10 cellular contexts compared by ENCODE assay signal in genomic region chr2:96642564-96643350, GRCh38. TPM values are rescaled to one million over a fixed set of nuclear protein-coding genes. Genes with fewer than 3 reads are reported as not detected.
A peak's percentile ranks its signal among the peaks of the same experiment; 100 is the strongest.
DNase-seq lines count a peak whose midpoint lies in the region; FAIRE-seq and TF ChIP-seq lines count a peak whose summit lies in the region.
"Had no signal": no experiment of that assay in that cellular context is flagged by ENCODE, and none has a peak within 500 bp of the region (broad histone marks: within the 10 kb centered on the region; RNA-seq: fewer than 3 reads in every experiment).

TSS of gene FER1L5 (plus strand) at chr2:96642764. CDS start at chr2:96642837, 73 bp downstream.

- H2AFZ ChIP-seq in astrocyte (ENCODE audit: low read depth, low read length) = peak within 1 kb of the TSS; percentile 93

- H3K79me2 ChIP-seq in astrocyte (ENCODE audit: insufficient read depth, low read length) = peaks cover under 1% of the 10 kb centered on the region

- FAIRE-seq in astrocyte (lab: Jason Lieb, UNC) = no peak
- FAIRE-seq: A549 had no signal

- H3K27me3 ChIP-seq in astrocyte (ENCODE audit: insufficient read depth, low read length) (no peaks in the 10 kb centered on the region), iPS-15b (ENCODE audit: control insufficient read depth, insufficient read depth, low read length) (no peaks in the 10 kb centered on the region)

- H3K9me3 ChIP-seq in astrocyte (ENCODE audit: insufficient read depth, low read depth, low read length) (no peaks in the 10 kb centered on the region), iPS-15b (ENCODE audit: control insufficient read depth, insufficient read depth, low read length) (no peaks in the 10 kb centered on the region)
- H3K9me3 ChIP-seq: A549 had no signal

- peak; percentile 19 for DNase-seq in DMS79 treated with DMSO at 0.1 percent for 48 hours (lab: John Stamatoyannopoulos, UW)
- DNase-seq in DMS79 (lab: John Stamatoyannopoulos, UW) = no peak
- DNase-seq in astrocyte (ENCODE audit: low read depth) = peak; percentile 64
- DNase-seq in smooth muscle cell of the brain vasculature (ENCODE audit: low read depth, low spot score) = peak; percentile 26
- no peak for DNase-seq in SW 1271 (lab: John Stamatoyannopoulos, UW)
- no peak for DNase-seq in GM19238 (ENCODE audit: insufficient read length, low spot score)
- DNase-seq in COLO829 (ENCODE audit: low spot score) = no peak
- DNase-seq: NCI-H2029 treated with DMSO at 0.1 percent for 48 hours had no signal

- no peaks in the 10 kb centered on the region for H3K36me3 ChIP-seq in astrocyte (ENCODE audit: insufficient read depth, low read length)
- no peaks in the 10 kb centered on the region for H3K36me3 ChIP-seq in iPS-15b (ENCODE audit: control insufficient read depth, insufficient read depth, low read length)

- H3K27me3 Mint-ChIP-seq in astrocyte (ENCODE audit: low read depth, unreplicated experiment) = no peaks in the 10 kb centered on the region

- H3K4me3 Mint-ChIP-seq in astrocyte (ENCODE audit: unreplicated experiment) = peak within 1 kb of the TSS; percentile 67

- H3K9me3 Mint-ChIP-seq in astrocyte (ENCODE audit: unreplicated experiment) = peaks cover 4% of the 10 kb centered on the region

- H3K4me2 ChIP-seq in astrocyte (ENCODE audit: low read length) = peak within 1 kb of the TSS; percentile 91
- H3K4me2 ChIP-seq: A549 had no signal

- no peak for TF ChIP-seq CTCF in astrocyte (IDR thresholded peaks at IDR 0.05; ENCODE audit: insufficient read depth, low read depth, low read length)

- H3K4me1 Mint-ChIP-seq in astrocyte (ENCODE audit: low read depth, unreplicated experiment) = no peaks in the 10 kb centered on the region

- peak within 1 kb of the TSS; percentile 36 for H3K27ac ChIP-seq in astrocyte (ENCODE audit: low read depth, low read length)

- no peaks in the 10 kb centered on the region for H3K36me3 Mint-ChIP-seq in astrocyte (ENCODE audit: low read depth, unreplicated experiment)

- H3K9ac ChIP-seq in astrocyte (ENCODE audit: low read length) (peak within 1 kb of the TSS; percentile 69), iPS-15b (ENCODE audit: low read depth, low read length) (peak within 1 kb of the TSS; percentile 74)

- H4K20me1 ChIP-seq in astrocyte (ENCODE audit: insufficient read depth, low read length) = no peaks in the 10 kb centered on the region

- H3K4me1 ChIP-seq in astrocyte (ENCODE audit: insufficient read depth, low read length) (peaks cover 7% of the 10 kb centered on the region), iPS-15b (ENCODE audit: control insufficient read depth, insufficient read depth, low read length) (no peaks in the 10 kb centered on the region)

- H3K4me3 ChIP-seq in astrocyte (ENCODE audit: insufficient read depth, low read depth, low read length) (peak within 1 kb of the TSS; percentile 60), iPS-15b (ENCODE audit: low read depth, low read length) (peak within 1 kb of the TSS; percentile 48)
- H3K4me3 ChIP-seq: A549 had no signal

- H3K27ac Mint-ChIP-seq in astrocyte (ENCODE audit: unreplicated experiment) = no peak within 1 kb of the TSS

RNA-seq across cellular contexts. Expression of gene FER1L5, which starts in this region (rescaled TPM):
- 0.16 and 0.19 TPM in 2 replicates for total RNA-seq in astrocyte

Comparison
In these comparisons a context has a peak if more than half of its experiments do, and no peak if none do; other contexts are left out.
1. DNase-seq: peak in DMS79 treated with DMSO at 0.1 percent for 48 hours (single experiment) and smooth muscle cell of the brain vasculature (single experiment); none in DMS79 (single experiment), SW 1271 (0 of 2), GM19238 (single experiment) and COLO829 (single experiment).
2. Peak in DNase-seq, H3K4me3 ChIP-seq, H3K27ac ChIP-seq, H3K9ac ChIP-seq and H3K4me2 ChIP-seq in astrocyte; RNA of the gene not detected or under 1 TPM.